Comparison of ENCODE assay signal across 8 cellular contexts in the genomic region with DNA sequence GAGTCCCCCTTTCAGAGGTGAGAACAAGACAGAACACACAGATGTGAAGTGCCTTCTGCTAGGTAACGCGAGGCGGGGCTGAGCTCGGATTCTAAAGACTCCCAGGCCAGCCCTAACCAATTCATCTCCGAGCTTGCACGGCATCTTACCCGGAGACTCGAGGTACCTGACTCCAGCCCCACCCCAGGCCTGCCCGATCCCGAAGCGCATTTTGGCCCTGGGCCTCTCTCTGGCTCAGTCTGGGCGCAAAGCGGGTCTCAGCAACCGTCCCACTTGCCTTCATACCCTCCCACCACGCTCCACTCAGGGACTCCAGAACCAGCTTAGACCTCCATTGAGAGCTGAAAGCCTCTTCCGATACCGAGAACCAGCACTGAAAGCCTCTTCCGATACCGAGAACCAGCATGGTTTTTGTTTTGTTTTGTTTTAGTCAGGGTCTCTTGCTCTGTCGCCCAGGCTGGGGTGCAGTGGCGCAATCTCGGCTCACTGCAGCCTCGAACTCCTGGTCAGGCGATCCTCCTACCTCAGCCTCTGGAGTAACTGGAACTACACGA. TPM values are rescaled to one million over a fixed set of nuclear protein-coding genes. Genes with fewer than 3 reads are reported as not detected.
A peak's percentile ranks its signal among the peaks of the same experiment; 100 is the strongest.
DNase-seq lines count a peak whose midpoint lies in the region; ATAC-seq and TF ChIP-seq lines count a peak whose summit lies in the region.

No MANE protein-coding gene starts in this region.

- peak overlapping the region; percentile 92 for H2AFZ ChIP-seq in SU-DHL-6 (ENCODE audit: low read depth, low read length, severe bottlenecking)

- TF ChIP-seq CTCF in LNCaP clone FGC (IDR thresholded peaks at IDR 0.05; ENCODE audit: control insufficient read depth, extremely low read depth, insufficient read depth) (no peak), SU-DHL-6 (IDR thresholded peaks at IDR 0.05; ENCODE audit: insufficient read depth, low read length, poor library complexity, severe bottlenecking) (no peak)

- peak overlapping the region; percentile 80 for H3K4me3 ChIP-seq in LNCaP clone FGC (ENCODE audit: low read depth, low read length)
- peak overlapping the region; percentile 83 for H3K4me3 ChIP-seq in SU-DHL-6 (ENCODE audit: insufficient read depth, low read length, poor library complexity, severe bottlenecking)
- peak overlapping the region; percentile 90 for H3K4me3 ChIP-seq in adipocyte (ENCODE audit: low read length)
- peak overlapping the region; percentile 81 for H3K4me3 ChIP-seq in skeletal muscle satellite cell (ENCODE audit: low read length)

- H4K20me1 ChIP-seq in SU-DHL-6 (ENCODE audit: low read depth, low read length), result no peaks in the 10 kb centered on the region

- no peaks in the 10 kb centered on the region for H3K9me3 ChIP-seq in SU-DHL-6 (ENCODE audit: insufficient read depth, low read length)
- H3K9me3 ChIP-seq in adipocyte (ENCODE audit: control insufficient read depth, low read length), result no peaks in the 10 kb centered on the region
- H3K9me3 ChIP-seq in skeletal muscle satellite cell (replicated peaks; ENCODE audit: low read length), result no peaks in the 10 kb centered on the region

- H3K27me3 ChIP-seq in SU-DHL-6 (ENCODE audit: low read length) (no peaks in the 10 kb centered on the region), adipocyte (replicated peaks; ENCODE audit: control insufficient read depth, insufficient read depth, low read length) (no peaks in the 10 kb centered on the region), skeletal muscle satellite cell (ENCODE audit: control insufficient read depth, insufficient read depth, low read length) (no peaks in the 10 kb centered on the region)

- H3K9ac ChIP-seq in SU-DHL-6 (ENCODE audit: low read length), result peak overlapping the region; percentile 79
- H3K9ac ChIP-seq in adipocyte (ENCODE audit: low read length), result peak overlapping the region; percentile 93
- H3K9ac ChIP-seq in skeletal muscle satellite cell (ENCODE audit: low read depth, low read length), result peak overlapping the region; percentile 92

- H3K27ac ChIP-seq in SU-DHL-6 (ENCODE audit: low read depth, low read length), result peak overlapping the region; percentile 44

- H3K4me2 ChIP-seq in SU-DHL-6 (ENCODE audit: low read depth, low read length, poor library complexity, severe bottlenecking), result peak overlapping the region; percentile 90
- H3K4me2 ChIP-seq in skeletal muscle satellite cell (ENCODE audit: low read length), result peak overlapping the region; percentile 94

- no peaks in the 10 kb centered on the region for H3K36me3 ChIP-seq in SU-DHL-6 (ENCODE audit: low read length)
- H3K36me3 ChIP-seq in adipocyte (ENCODE audit: control insufficient read depth, insufficient read depth, low read length, severe bottlenecking), result peaks cover 29% of the 10 kb centered on the region
- H3K36me3 ChIP-seq in skeletal muscle satellite cell (ENCODE audit: insufficient read depth, low read length), result peaks cover 22% of the 10 kb centered on the region

- ATAC-seq in GM21825 (IDR thresholded peaks at IDR 0.05; ENCODE audit: unreplicated experiment), result peak; percentile 47

- peaks cover 27% of the 10 kb centered on the region for H3K4me1 ChIP-seq in adipocyte (ENCODE audit: control insufficient read depth, insufficient read depth, low read length)
- H3K4me1 ChIP-seq in skeletal muscle satellite cell (ENCODE audit: control insufficient read depth, insufficient read depth, low read length), result peaks cover 20% of the 10 kb centered on the region

- H3F3A ChIP-seq in SU-DHL-6 (ENCODE audit: insufficient read depth), result 0 out of 2 replicates have a peak, but pooled peaks cover 7% of the 10 kb centered on the region

- DNase-seq in ELF-1 (ENCODE audit: low read depth, low spot score) (peak; percentile 91), LNCaP clone FGC (ENCODE audit: low read depth) (no peak), adipocyte (ENCODE audit: low read depth) (peak; percentile 56), hippocampal formation (lab: John Stamatoyannopoulos, UW) (peak; percentile 44 to 59), 8988T (no peak)

- peaks cover 43% of the 10 kb centered on the region for H3K79me2 ChIP-seq in SU-DHL-6 (ENCODE audit: insufficient read depth, low read length)

- H3K9me2 ChIP-seq in SU-DHL-6 (replicated peaks; ENCODE audit: insufficient read depth, low read length), result no peaks in the 10 kb centered on the region

RNA-seq across cellular contexts. Expression of gene DYNLRB1, which starts 0.7 kb away (rescaled TPM):
- 51.2 and 64.9 TPM in 2 replicates for total RNA-seq in skeletal muscle satellite cell (2012; rRNA removed)

RNA-seq across cellular contexts. Expression of gene MAP1LC3A, which starts 43.0 kb away (rescaled TPM):
- 11.7 and 26.0 TPM in 2 replicates for total RNA-seq in skeletal muscle satellite cell (2012; rRNA removed)

Comparison
In these comparisons a context has a peak if more than half of its experiments do, and no peak if none do; other contexts are left out.
1. DNase-seq: peak in ELF-1 (single experiment), adipocyte (single experiment) and hippocampal formation (2 of 2); none in LNCaP clone FGC (single experiment) and 8988T (single experiment).
2. Peak in every context shown above with its lines, with median percentiles within 50 percentile points of each other: H3K4me3 ChIP-seq and H3K9ac ChIP-seq.